In genomic region chr11:11543656-11544055, GRCh38 we compare ENCODE assay signal across 25 cellular contexts.
DNase-seq lines count a peak whose midpoint lies in the region; ATAC-seq, FAIRE-seq and TF ChIP-seq lines count a peak whose summit lies in the region.
"Had no signal": no experiment of that assay in that cellular context is flagged by ENCODE, and none has a peak within 500 bp of the region (broad histone marks: within the 10 kb centered on the region; RNA-seq: fewer than 3 reads in every experiment).

No MANE protein-coding gene starts in this region.

- in situ Hi-C loops in HepG2 (cut with HindIII; ENCODE audit: extremely low pct_ligation_motif_present, low pct_unique_long_range_greater_than_20kb), result no loop called here
- in situ Hi-C loops in gastrocnemius medialis (cut with MboI; ENCODE audit: low sequenced_read_pairs in 4 of 4), result no loop called here

- H3K36me3 Mint-ChIP-seq in CD4-positive, alpha-beta T cell (ENCODE audit: low read depth), result no peaks in the 10 kb centered on the region
- H3K36me3 Mint-ChIP-seq in CD4-positive, alpha-beta memory T cell, result no peaks in the 10 kb centered on the region
- H3K36me3 Mint-ChIP-seq: CD4-positive, CD25-positive, alpha-beta regulatory T cell had no signal

- no peak overlapping the region for H2AFZ ChIP-seq in HepG2 (ENCODE audit: low read length)
- H2AFZ ChIP-seq: GM23248 had no signal

- DNase-seq in right lobe of liver (no peak), HepG2 (ENCODE audit: low spot score) (no peak), left lung (no peak), gastrocnemius medialis (no peak), upper lobe of right lung (no peak), HUDEP-2 (lab: John Stamatoyannopoulos, UW; ENCODE audit: unreplicated experiment in 76 of 76) (no peak)
- no peak for DNase-seq in CD4-positive, alpha-beta T cell
- DNase-seq in CD4-positive, alpha-beta memory T cell, result no peak
- DNase-seq: CD4-positive, CD25-positive, alpha-beta regulatory T cell; COR-L47; GM23248; H7; IMR-90; KG1; MG63; NCI-H2029; NCI-H446; NCI-H524 treated with DMSO at 0.1 percent for 48 hours; NCI-H774; PC-3 had no signal

- no peak overlapping the region for H3K4me3 ChIP-seq in right lobe of liver
- H3K4me3 ChIP-seq in HepG2 (replicated peaks in 1 of 3; ENCODE audit: insufficient read depth in 1 of 3, low read depth in 2 of 3, low read length in 3 of 3), result no peak overlapping the region
- H3K4me3 ChIP-seq in left lung, result no peak overlapping the region
- H3K4me3 ChIP-seq in gastrocnemius medialis, result no peak overlapping the region
- H3K4me3 ChIP-seq in upper lobe of right lung, result no peak overlapping the region
- H3K4me3 ChIP-seq in CD4-positive, alpha-beta memory T cell (ENCODE audit: low read length in 2 of 2), result no peak overlapping the region
- H3K4me3 ChIP-seq: BLaER1, GM23248, MG63, SJSA1 had no signal

- TF ChIP-seq CTCF in right lobe of liver (IDR thresholded peaks at IDR 0.05) (no peak), HepG2 (CRISPR knock-in tag; IDR thresholded peaks at IDR 0.05) (no peak), left lung (IDR thresholded peaks at IDR 0.05) (no peak), gastrocnemius medialis (IDR thresholded peaks at IDR 0.05 in 4 of 5, conservative IDR thresholded peaks at IDR 0.05 in 1 of 5) (no peak), upper lobe of right lung (IDR thresholded peaks at IDR 0.05) (no peak)
- TF ChIP-seq CTCF in CD4-positive, alpha-beta T cell (IDR thresholded peaks at IDR 0.05), result no peak

- CTCF ChIA-PET in HepG2 (lab: Yijun Ruan, JAX; ENCODE audit: low intra/inter-chr PET ratio, low total read pairs), result no interaction called here
- CTCF ChIA-PET in CD4-positive, alpha-beta T cell (lab: Charles Lee), result no interaction called here
- CTCF ChIA-PET in CD4-positive, alpha-beta memory T cell (lab: Charles Lee; ENCODE audit: partially characterized antibody), result no interaction called here

- no peak overlapping the region for H3K27ac Mint-ChIP-seq in CD4-positive, alpha-beta T cell
- H3K27ac Mint-ChIP-seq in CD4-positive, alpha-beta memory T cell, result peak overlapping the region in 2 of 7 donors; percentile 9 to 32
- H3K27ac Mint-ChIP-seq: CD4-positive, CD25-positive, alpha-beta regulatory T cell had no signal

- no peaks in the 10 kb centered on the region for H3K79me2 ChIP-seq in HepG2 (ENCODE audit: insufficient read depth, low read length)

- no peaks in the 10 kb centered on the region for H3K4me1 ChIP-seq in right lobe of liver
- H3K4me1 ChIP-seq in HepG2 (ENCODE audit: insufficient read depth, low read length), result no peaks in the 10 kb centered on the region
- H3K4me1 ChIP-seq in left lung, result peaks cover 0 to 16% of the 10 kb centered on the region in 2 donors
- H3K4me1 ChIP-seq in gastrocnemius medialis, result peaks cover 17 to 28% of the 10 kb centered on the region in 2 donors
- H3K4me1 ChIP-seq in upper lobe of right lung, result peaks cover 24% of the 10 kb centered on the region
- H3K4me1 ChIP-seq in CD4-positive, alpha-beta memory T cell (ENCODE audit: insufficient read depth, low read length), result no peaks in the 10 kb centered on the region
- H3K4me1 ChIP-seq: SJSA1 had no signal

- TF ChIP-seq POLR2A in right lobe of liver (IDR thresholded peaks at IDR 0.05) (no peak), HepG2 (IDR thresholded peaks at IDR 0.05; ENCODE audit: insufficient read depth in 1 of 2, low read depth in 2 of 2, low read length in 2 of 2) (no peak), gastrocnemius medialis (IDR thresholded peaks at IDR 0.05) (no peak)

- no TSS peak for BruUV-seq in HepG2 (replicated peaks; lab: Mats Ljungman, UMichigan)

- no peaks in the 10 kb centered on the region for H3K4me1 Mint-ChIP-seq in CD4-positive, alpha-beta T cell (ENCODE audit: low read depth)
- no peaks in the 10 kb centered on the region for H3K4me1 Mint-ChIP-seq in CD4-positive, alpha-beta memory T cell
- H3K4me1 Mint-ChIP-seq: CD4-positive, CD25-positive, alpha-beta regulatory T cell had no signal

- no peak overlapping the region for H3K4me3 Mint-ChIP-seq in CD4-positive, alpha-beta T cell
- no peak overlapping the region for H3K4me3 Mint-ChIP-seq in CD4-positive, alpha-beta memory T cell
- H3K4me3 Mint-ChIP-seq: CD4-positive, CD25-positive, alpha-beta regulatory T cell had no signal

- no peak overlapping the region for H3K9ac ChIP-seq in HepG2 (ENCODE audit: insufficient read depth, low read depth, low read length)
- H3K9ac ChIP-seq: BLaER1, GM23248 had no signal

- no peaks in the 10 kb centered on the region for H3K27me3 ChIP-seq in right lobe of liver
- H3K27me3 ChIP-seq in HepG2 (ENCODE audit: control insufficient read depth in 1 of 2, insufficient read depth in 2 of 2, low read length in 2 of 2), result peaks cover 0 to 20% of the 10 kb centered on the region in 2 experiments; a peak in 1 of 5 replicates
- no peaks in the 10 kb centered on the region for H3K27me3 ChIP-seq in left lung
- H3K27me3 ChIP-seq in gastrocnemius medialis, result no peaks in the 10 kb centered on the region
- no peaks in the 10 kb centered on the region for H3K27me3 ChIP-seq in upper lobe of right lung
- no peaks in the 10 kb centered on the region for H3K27me3 ChIP-seq in CD4-positive, alpha-beta T cell (ENCODE audit: control insufficient read depth, insufficient read depth, low read length)
- H3K27me3 ChIP-seq in CD4-positive, alpha-beta memory T cell (ENCODE audit: insufficient read depth, low read length), result no peaks in the 10 kb centered on the region
- H3K27me3 ChIP-seq: BLaER1, MG63, SJSA1 had no signal

- ATAC-seq in right lobe of liver, result peak; percentile 10 to 55 (median 24)
- no peak for ATAC-seq in HepG2
- ATAC-seq in left lung, result no peak
- ATAC-seq in gastrocnemius medialis, result peak in 1 of 2 donors; percentile 22
- ATAC-seq in upper lobe of right lung, result peak; percentile 6
- no peak for ATAC-seq in CD4-positive, alpha-beta T cell (ENCODE audit: poor library complexity)
- ATAC-seq: PC-3 had no signal

- H4K20me1 ChIP-seq in HepG2 (ENCODE audit: insufficient read depth, low read length), result no peaks in the 10 kb centered on the region
- H4K20me1 ChIP-seq: BLaER1 had no signal

- TF ChIP-seq RAD21 in HepG2 (CRISPR knock-in tag; IDR thresholded peaks at IDR 0.05), result no peak

- FAIRE-seq in HepG2 (lab: Jason Lieb, UNC), result no peak
- FAIRE-seq: A204.1, G401.6, HTR-8/SVneo had no signal

- WGBS in right lobe of liver (ENCODE audit: insufficient coverage, low coverage, low lambda C conversion rate, missing lambda C conversion rate), result no CpG with 5 or more reads among the region's 7 CpGs
- 18% methylated on average over 7 of the region's 7 CpGs for WGBS in HepG2 (ENCODE audit: low lambda C conversion rate)

- H3K27ac ChIP-seq in right lobe of liver (no peak overlapping the region), HepG2 (ENCODE audit: extremely low read length, insufficient read depth, low read length) (no peak overlapping the region), left lung (peak overlapping the region; percentile 1 to 43), gastrocnemius medialis (peak overlapping the region in 3 of 4 donors; percentile 7 to 43 (median 28)), upper lobe of right lung (no peak overlapping the region)
- H3K27ac ChIP-seq in CD4-positive, alpha-beta T cell (ENCODE audit: low read depth, low read length), result no peak overlapping the region
- H3K27ac ChIP-seq in CD4-positive, alpha-beta memory T cell (ENCODE audit: low read depth, low read length), result no peak overlapping the region
- H3K27ac ChIP-seq: BLaER1, GM23248, SJSA1 had no signal

- TF ChIP-seq EP300 in HepG2 (IDR thresholded peaks at IDR 0.05; ENCODE audit: low read depth in 2 of 2, low read length in 2 of 2) (no peak), HepG2 (CRISPR knock-in tag; IDR thresholded peaks at IDR 0.05; ENCODE audit: borderline replicate concordance) (no peak)

- H3K27me3 Mint-ChIP-seq in CD4-positive, alpha-beta T cell, result no peaks in the 10 kb centered on the region
- peaks cover 2 to 8% of the 10 kb centered on the region in 2 donors for H3K27me3 Mint-ChIP-seq in CD4-positive, alpha-beta memory T cell
- H3K27me3 Mint-ChIP-seq: CD4-positive, CD25-positive, alpha-beta regulatory T cell had no signal

- intact Hi-C loops in right lobe of liver (cut with DNase I) (no loop called here), HepG2 (cut with micrococcal nuclease; ENCODE audit: unreplicated experiment) (no loop called here), left lung (cut with DNase I) (no loop called here), gastrocnemius medialis (cut with DNase I; ENCODE audit: low total_unique reads) (no loop called here), upper lobe of right lung (cut with DNase I) (no loop called here)
- intact Hi-C loops in CD4-positive, alpha-beta T cell (cut with DNase I, micrococcal nuclease), result no loop called here
- intact Hi-C loops in CD4-positive, alpha-beta memory T cell (cut with micrococcal nuclease), result no loop called here

- H3K9me3 ChIP-seq in right lobe of liver (no peaks in the 10 kb centered on the region), HepG2 (ENCODE audit: low read length) (no peaks in the 10 kb centered on the region), left lung (no peaks in the 10 kb centered on the region), gastrocnemius medialis (no peaks in the 10 kb centered on the region), upper lobe of right lung (no peaks in the 10 kb centered on the region)
- H3K9me3 ChIP-seq in CD4-positive, alpha-beta T cell (ENCODE audit: control insufficient read depth, low read length), result no peaks in the 10 kb centered on the region
- H3K9me3 ChIP-seq in CD4-positive, alpha-beta memory T cell (ENCODE audit: control insufficient read depth in 1 of 2, low read length in 2 of 2), result no peaks in the 10 kb centered on the region
- H3K9me3 ChIP-seq: BLaER1, MG63, SJSA1 had no signal

- H3K9me3 Mint-ChIP-seq in CD4-positive, alpha-beta T cell, result no peaks in the 10 kb centered on the region
- no peaks in the 10 kb centered on the region for H3K9me3 Mint-ChIP-seq in CD4-positive, alpha-beta memory T cell
- H3K9me3 Mint-ChIP-seq: CD4-positive, CD25-positive, alpha-beta regulatory T cell had no signal

- POLR2A ChIA-PET in HepG2 (lab: Yijun Ruan, JAX), result no interaction called here
- POLR2A ChIA-PET in CD4-positive, alpha-beta T cell (lab: Charles Lee), result no interaction called here
- POLR2A ChIA-PET in CD4-positive, alpha-beta memory T cell (lab: Charles Lee; ENCODE audit: partially characterized antibody), result no interaction called here

- H3K36me3 ChIP-seq in right lobe of liver (no peaks in the 10 kb centered on the region), HepG2 (replicated peaks in 1 of 2; ENCODE audit: control insufficient read depth in 1 of 2, insufficient read depth in 2 of 2, low read length in 2 of 2) (no peaks in the 10 kb centered on the region), left lung (no peaks in the 10 kb centered on the region), gastrocnemius medialis (no peaks in the 10 kb centered on the region), upper lobe of right lung (no peaks in the 10 kb centered on the region)
- no peaks in the 10 kb centered on the region for H3K36me3 ChIP-seq in CD4-positive, alpha-beta memory T cell (ENCODE audit: insufficient read depth, low read length)
- H3K36me3 ChIP-seq: BLaER1, MG63, SJSA1 had no signal

- no peak overlapping the region for H3K4me2 ChIP-seq in HepG2 (ENCODE audit: low read depth, low read length)
- H3K4me2 ChIP-seq: BLaER1 had no signal

Comparison
In these comparisons a context has a peak if more than half of its experiments do, and no peak if none do; other contexts are left out.
1. ATAC-seq: peak in right lobe of liver (4 of 4) and upper lobe of right lung (single experiment); none in HepG2 (single experiment), left lung (single experiment) and CD4-positive, alpha-beta T cell (single experiment).
2. H3K27ac ChIP-seq: peak in left lung (2 of 2) and gastrocnemius medialis (3 of 4); none in right lobe of liver (0 of 3), HepG2 (single experiment), upper lobe of right lung (single experiment), CD4-positive, alpha-beta T cell (single experiment) and CD4-positive, alpha-beta memory T cell (single experiment).